ENCODE assay signal across 13 cellular contexts in the genomic region with DNA sequence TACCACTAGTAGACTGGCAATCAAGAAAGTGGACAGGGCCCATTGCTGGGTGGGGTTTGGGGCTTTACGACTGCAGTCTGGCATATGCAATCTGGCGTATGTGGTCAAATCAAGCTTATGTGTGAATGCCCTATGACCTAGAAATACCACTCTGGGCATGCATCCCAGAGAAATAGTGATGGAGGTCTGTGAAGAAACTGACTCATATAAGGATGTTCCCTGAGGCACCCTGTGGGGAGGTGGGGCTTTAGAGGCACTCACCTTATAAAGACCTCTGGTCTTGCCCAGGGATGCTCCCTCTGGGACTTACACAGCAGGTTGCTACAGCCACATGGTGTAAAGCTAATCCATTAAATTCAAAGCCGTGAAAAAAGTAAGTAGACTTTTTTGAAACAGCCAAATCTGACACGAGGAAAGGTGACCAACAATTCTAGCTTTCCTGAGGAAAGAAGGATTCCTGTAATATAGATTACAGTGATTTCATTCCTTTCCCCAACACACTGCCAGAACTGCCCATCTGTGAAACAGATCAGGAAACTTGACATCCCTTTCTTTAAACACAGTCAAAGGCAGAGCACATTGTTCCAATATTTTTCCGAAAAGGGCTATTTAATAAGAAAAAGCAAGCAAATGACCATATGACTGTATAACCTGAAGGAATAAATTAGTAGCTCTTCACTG. TPM values are rescaled to one million over a fixed set of nuclear protein-coding genes. Genes with fewer than 3 reads are reported as not detected.
A peak's percentile ranks its signal among the peaks of the same experiment; 100 is the strongest.
DNase-seq lines count a peak whose midpoint lies in the region; ATAC-seq, FAIRE-seq and TF ChIP-seq lines count a peak whose summit lies in the region.
"Had no signal": no experiment of that assay in that cellular context is flagged by ENCODE, and none has a peak within 500 bp of the region (broad histone marks: within the 10 kb centered on the region; RNA-seq: fewer than 3 reads in every experiment).

No MANE protein-coding gene starts in this region.

- no peak for FAIRE-seq in GM12892 (lab: Jason Lieb, UNC)
- FAIRE-seq: frontal cortex had no signal

- H3K27ac ChIP-seq in right atrium auricular region, result peak overlapping the region in 1 of 2 donors; percentile 5
- H3K27ac ChIP-seq in vagina, result peak overlapping the region; percentile 83
- H3K27ac ChIP-seq: right lobe of liver, SK-N-MC had no signal

- ATAC-seq in Right ventricle myocardium superior (ENCODE audit: poor library complexity), result peak; percentile 21
- ATAC-seq in activated naive CD4-positive, alpha-beta T cell treated with anti-CD3 and anti-CD28 coated beads, Interleukin-2, amount 50 U/mL, for 72 hours, result no peak
- ATAC-seq: right lobe of liver had no signal

- H3K4me1 ChIP-seq in right atrium auricular region (peaks cover 0 to 46% of the 10 kb centered on the region in 2 donors), vagina (peaks cover 41% of the 10 kb centered on the region)
- H3K4me1 ChIP-seq: right lobe of liver had no signal

- H3K9me3 ChIP-seq in right atrium auricular region, result no peaks in the 10 kb centered on the region
- no peaks in the 10 kb centered on the region for H3K9me3 ChIP-seq in vagina
- H3K9me3 ChIP-seq: right lobe of liver had no signal

- H3K36me3 ChIP-seq in right atrium auricular region (no peaks in the 10 kb centered on the region), vagina (no peaks in the 10 kb centered on the region)
- H3K36me3 ChIP-seq: right lobe of liver had no signal

- H3K27me3 ChIP-seq in right atrium auricular region (no peaks in the 10 kb centered on the region), vagina (no peaks in the 10 kb centered on the region)
- H3K27me3 ChIP-seq: right lobe of liver had no signal

- no peak for TF ChIP-seq POLR2A in vagina (IDR thresholded peaks at IDR 0.05)
- TF ChIP-seq POLR2A in GM12892 (IDR thresholded peaks at IDR 0.05; ENCODE audit: low read depth, low read length), result no peak

- H3K36me3 Mint-ChIP-seq in activated naive CD4-positive, alpha-beta T cell treated with anti-CD3 and anti-CD28 coated beads, Interleukin-2, amount 50 U/mL, for 72 hours, result peaks cover 6 to 20% of the 10 kb centered on the region in 2 donors

- no peak overlapping the region for H3K27ac Mint-ChIP-seq in activated naive CD4-positive, alpha-beta T cell treated with anti-CD3 and anti-CD28 coated beads, Interleukin-2, amount 50 U/mL, for 72 hours
- H3K27ac Mint-ChIP-seq: activated CD4-positive, alpha-beta memory T cell treated with anti-CD3 and anti-CD28 coated beads for 36 hours; activated naive CD8-positive, alpha-beta T cell had no signal

- no peak for TF ChIP-seq CTCF in right atrium auricular region (IDR thresholded peaks at IDR 0.05)
- no peak for TF ChIP-seq CTCF in vagina (IDR thresholded peaks at IDR 0.05)

- intact Hi-C loops in Right ventricle myocardium superior (cut with DNase I) (no loop called here), vagina (cut with DNase I) (no loop called here)

- H3K4me3 ChIP-seq in right atrium auricular region (no peak overlapping the region), vagina (no peak overlapping the region)
- H3K4me3 ChIP-seq: right lobe of liver, SK-N-MC had no signal

- peaks cover 0 to 8% of the 10 kb centered on the region in 2 donors for H3K9me3 Mint-ChIP-seq in activated naive CD4-positive, alpha-beta T cell treated with anti-CD3 and anti-CD28 coated beads, Interleukin-2, amount 50 U/mL, for 72 hours
- H3K9me3 Mint-ChIP-seq: activated CD4-positive, alpha-beta memory T cell treated with anti-CD3 and anti-CD28 coated beads for 36 hours had no signal

- DNase-seq in Right ventricle myocardium superior (no peak), right atrium auricular region (ENCODE audit: low spot score) (no peak), amniotic stem cell (lab: John Stamatoyannopoulos, UW) (peak; percentile 78), glomerular visceral epithelial cell (ENCODE audit: extremely low spot score) (peak; percentile 93), vagina (ENCODE audit: extremely low spot score in 2 of 2) (no peak), GM12892 (ENCODE audit: insufficient read length) (no peak)
- no peak for DNase-seq in activated naive CD4-positive, alpha-beta T cell treated with anti-CD3 and anti-CD28 coated beads, Interleukin-2, amount 50 U/mL, for 72 hours (ENCODE audit: low spot score in 2 of 2)
- no peak for DNase-seq in activated CD4-positive, CD25-positive, alpha-beta regulatory T cell treated with anti-CD3 and anti-CD28 coated beads, Interleukin-2, amount 50 U/mL, for 72 hours
- DNase-seq: activated CD4-positive, alpha-beta memory T cell treated with anti-CD3 and anti-CD28 coated beads for 36 hours; right lobe of liver had no signal

RNA-seq across cellular contexts. Expression of a gene that starts 13.6 kb away (rescaled TPM):
- total RNA-seq in Right ventricle myocardium superior (9.1 TPM), right atrium auricular region (100 to 1,000 TPM in 1 of 2 donors, 10 to 100 TPM in 1; 10.0 to 291 TPM), vagina (742 TPM)
- 0.13 TPM for polyA plus RNA-seq in GM12892 (2012; ENCODE audit: missing spikeins)
- total RNA-seq in activated naive CD4-positive, alpha-beta T cell treated with anti-CD3 and anti-CD28 coated beads, Interleukin-2, amount 50 U/mL, for 72 hours, result not detected
- total RNA-seq: activated CD4-positive, alpha-beta memory T cell treated with anti-CD3 and anti-CD28 coated beads for 36 hours had no signal

RNA-seq across cellular contexts. Expression of a gene that starts 46.2 kb away (rescaled TPM):
- total RNA-seq in Right ventricle myocardium superior (2.4 TPM), right atrium auricular region (10 to 100 TPM in 1 of 2 donors, 1 to 10 TPM in 1; 7.3 to 20.5 TPM), vagina (22.6 TPM)
- 19.3 TPM for polyA plus RNA-seq in GM12892 (2012; ENCODE audit: missing spikeins)
- 10 to 100 TPM in 1 of 2 donors, 1 to 10 TPM in 1; 1.4 to 15.2 TPM for total RNA-seq in activated naive CD4-positive, alpha-beta T cell treated with anti-CD3 and anti-CD28 coated beads, Interleukin-2, amount 50 U/mL, for 72 hours

Comparison
In these comparisons a context has a peak if more than half of its experiments do, and no peak if none do; other contexts are left out.
1. DNase-seq: peak in amniotic stem cell (single experiment) and glomerular visceral epithelial cell (single experiment); none in Right ventricle myocardium superior (single experiment), right atrium auricular region (single experiment), vagina (0 of 2), GM12892 (single experiment), activated naive CD4-positive, alpha-beta T cell treated with anti-CD3 and anti-CD28 coated beads, Interleukin-2, amount 50 U/mL, for 72 hours (0 of 2) and activated CD4-positive, CD25-positive, alpha-beta regulatory T cell treated with anti-CD3 and anti-CD28 coated beads, Interleukin-2, amount 50 U/mL, for 72 hours (single experiment).
2. RNA of a gene that starts 13.6 kb away (total RNA-seq): 742 TPM in vagina (single experiment), 10.0 to 291 TPM in right atrium auricular region and 9.1 TPM in Right ventricle myocardium superior (single experiment); not detected in activated naive CD4-positive, alpha-beta T cell treated with anti-CD3 and anti-CD28 coated beads, Interleukin-2, amount 50 U/mL, for 72 hours; every median in the first group is over 10 times any median in the second.